In genomic region chr3:195893916-195894315, GRCh38 we compare ENCODE assay signal across 8 cellular contexts. TPM values are rescaled to one million over a fixed set of nuclear protein-coding genes. Genes with fewer than 3 reads are reported as not detected.
A peak's percentile ranks its signal among the peaks of the same experiment; 100 is the strongest.
DNase-seq lines count a peak whose midpoint lies in the region; ATAC-seq, FAIRE-seq and TF ChIP-seq lines count a peak whose summit lies in the region.

No MANE protein-coding gene starts in this region.

- no peak overlapping the region for H2BK15ac ChIP-seq in IMR-90 (ENCODE audit: low read depth, low read length)

- no peak overlapping the region for H3K18ac ChIP-seq in IMR-90 (ENCODE audit: low read depth, low read length)

- H3K27me3 Mint-ChIP-seq in CD4-positive, CD25-positive, alpha-beta regulatory T cell: no peaks in the 10 kb centered on the region
- H3K27me3 Mint-ChIP-seq in astrocyte (ENCODE audit: low read depth, unreplicated experiment): no peaks in the 10 kb centered on the region
- H3K27me3 Mint-ChIP-seq in naive thymus-derived CD4-positive, alpha-beta T cell: no peaks in the 10 kb centered on the region

- TF ChIP-seq RAD21 in IMR-90 (IDR thresholded peaks at IDR 0.05; ENCODE audit: low read length): no peak

- H4K8ac ChIP-seq in IMR-90 (ENCODE audit: low read depth in 2 of 2, low read length in 2 of 2): no peak overlapping the region

- H2BK5ac ChIP-seq in IMR-90 (ENCODE audit: low read depth, low read length, poor library complexity, severe bottlenecking): no peak overlapping the region

- H3K79me2 ChIP-seq in astrocyte (ENCODE audit: insufficient read depth, low read length): peaks cover 64% of the 10 kb centered on the region

- H3K9me3 Mint-ChIP-seq in CD4-positive, CD25-positive, alpha-beta regulatory T cell: no peaks in the 10 kb centered on the region
- H3K9me3 Mint-ChIP-seq in astrocyte (ENCODE audit: unreplicated experiment): no peaks in the 10 kb centered on the region
- no peaks in the 10 kb centered on the region for H3K9me3 Mint-ChIP-seq in naive thymus-derived CD4-positive, alpha-beta T cell

- H3K23ac ChIP-seq in IMR-90 (ENCODE audit: low read depth, low read length): no peak overlapping the region

- H3K4ac ChIP-seq in IMR-90 (ENCODE audit: low read depth, low read length): peak overlapping the region; percentile 37; the same call in 1 of the 2 replicates

- DNase-seq in CD4-positive, CD25-positive, alpha-beta regulatory T cell: no peak
- DNase-seq in IMR-90 (no peak), astrocyte (ENCODE audit: low read depth) (no peak), NCI-H2107 treated with DMSO at 0.1 percent for 48 hours (lab: John Stamatoyannopoulos, UW; ENCODE audit: unreplicated experiment) (no peak), small intestine (no peak)
- DNase-seq in naive thymus-derived CD4-positive, alpha-beta T cell: no peak
- DNase-seq in stimulated activated CD4-positive, alpha-beta T cell treated with anti-CD3 and anti-CD28 coated beads, Interleukin-4, amount 100 ng/mL, for 24 hours: no peak

- H3K9me1 ChIP-seq in IMR-90 (ENCODE audit: insufficient read depth, low read length): peaks cover 11% of the 10 kb centered on the region

- no peak overlapping the region for H2BK120ac ChIP-seq in IMR-90 (ENCODE audit: low read depth, low read length)

- H3K56ac ChIP-seq in IMR-90 (ENCODE audit: extremely low read depth, insufficient read depth, low read length): no peak overlapping the region

- ATAC-seq in CD4-positive, CD25-positive, alpha-beta regulatory T cell (ENCODE audit: low read depth in 2 of 2): no peak
- ATAC-seq in IMR-90 (ENCODE audit: low read depth) (no peak), GM18517 (IDR thresholded peaks at IDR 0.05; ENCODE audit: unreplicated experiment) (no peak)
- ATAC-seq in naive thymus-derived CD4-positive, alpha-beta T cell: no peak

- no peaks in the 10 kb centered on the region for H3K36me3 ChIP-seq in CD4-positive, CD25-positive, alpha-beta regulatory T cell (ENCODE audit: control insufficient read depth, insufficient read depth, low read length)
- H3K36me3 ChIP-seq in IMR-90 (ENCODE audit: control insufficient read depth, insufficient read depth, low read length): no peaks in the 10 kb centered on the region
- H3K36me3 ChIP-seq in astrocyte (ENCODE audit: insufficient read depth, low read length): no peaks in the 10 kb centered on the region
- peaks cover 0 to 14% (median 0%) of the 10 kb centered on the region in 3 experiments for H3K36me3 ChIP-seq in naive thymus-derived CD4-positive, alpha-beta T cell (ENCODE audit: control insufficient read depth in 2 of 3, insufficient read depth in 3 of 3, low read length in 3 of 3)
- no peaks in the 10 kb centered on the region for H3K36me3 ChIP-seq in small intestine (ENCODE audit: control insufficient read depth in 2 of 2, insufficient read depth in 2 of 2, low read length in 2 of 2)

- WGBS in IMR-90 (ENCODE audit: extremely low coverage in 2 of 2, insufficient read length in 1 of 2), 2 experiments: 94% methylated on average over 2 of the region's 4 CpGs; no CpG with 5 or more reads in 1 of the 2 experiments
- whole genome bisulfite sequencing in small intestine, 3 donors: 85 to 92% (median 87%) methylated on average over 4 of the region's 4 CpGs

- peaks cover 42% of the 10 kb centered on the region for H3K4me1 ChIP-seq in CD4-positive, CD25-positive, alpha-beta regulatory T cell (ENCODE audit: control insufficient read depth, insufficient read depth, low read length, poor library complexity, severe bottlenecking)
- H3K4me1 ChIP-seq in IMR-90 (ENCODE audit: control insufficient read depth, insufficient read depth, low read length): peaks cover 31% of the 10 kb centered on the region
- peaks cover 53% of the 10 kb centered on the region for H3K4me1 ChIP-seq in astrocyte (ENCODE audit: insufficient read depth, low read length)
- H3K4me1 ChIP-seq in naive thymus-derived CD4-positive, alpha-beta T cell (ENCODE audit: control insufficient read depth in 2 of 2, insufficient read depth in 2 of 2, low read length in 2 of 2): peaks cover 7 to 27% of the 10 kb centered on the region in 2 donors
- H3K4me1 ChIP-seq in small intestine (ENCODE audit: control insufficient read depth in 2 of 2, insufficient read depth in 1 of 2, low read depth in 1 of 2, low read length in 1 of 2): no peaks in the 10 kb centered on the region

- H2BK20ac ChIP-seq in IMR-90 (ENCODE audit: low read depth, low read length): no peak overlapping the region

- no peak overlapping the region for H4K91ac ChIP-seq in IMR-90 (ENCODE audit: insufficient read depth, low read depth, low read length)

- intact Hi-C loops in IMR-90 (cut with micrococcal nuclease): loop anchor here (1.0 kb wide), 2 partner anchors 31 to 35 kb away; no protein-coding TSS in a partner anchor
- intact Hi-C loops in naive thymus-derived CD4-positive, alpha-beta T cell (cut with micrococcal nuclease): loop anchor here (1.0 kb wide), 3 partner anchors 31 to 623 kb away; partner anchors contain the start of gene XXYLT1 (in 1 of the 2)

- dilution Hi-C loops in IMR-90 (cut with HindIII; ENCODE audit: low sequenced_read_pairs, unreplicated experiment): no loop called here

- BruUV-seq in IMR-90 (replicated peaks; lab: Mats Ljungman, UMichigan): no TSS peak

- H3K27me3 ChIP-seq in CD4-positive, CD25-positive, alpha-beta regulatory T cell (ENCODE audit: control insufficient read depth, insufficient read depth, low read length): no peaks in the 10 kb centered on the region
- H3K27me3 ChIP-seq in IMR-90 (ENCODE audit: control insufficient read depth, insufficient read depth, low read length): no peaks in the 10 kb centered on the region
- H3K27me3 ChIP-seq in astrocyte (ENCODE audit: insufficient read depth, low read length): no peaks in the 10 kb centered on the region
- no peaks in the 10 kb centered on the region for H3K27me3 ChIP-seq in naive thymus-derived CD4-positive, alpha-beta T cell (ENCODE audit: control insufficient read depth in 2 of 2, insufficient read depth in 2 of 2, low read length in 2 of 2)
- no peaks in the 10 kb centered on the region for H3K27me3 ChIP-seq in small intestine (ENCODE audit: control insufficient read depth in 2 of 2, insufficient read depth in 2 of 2, low read length in 2 of 2)

- H3K4me3 ChIP-seq in CD4-positive, CD25-positive, alpha-beta regulatory T cell (ENCODE audit: low read depth, low read length): no peak overlapping the region
- H3K4me3 ChIP-seq in IMR-90 (ENCODE audit: insufficient read depth, low read depth, low read length) (no peak overlapping the region), astrocyte (ENCODE audit: insufficient read depth, low read depth, low read length) (no peak overlapping the region), small intestine (ENCODE audit: low read depth in 1 of 2, low read length in 2 of 2) (no peak overlapping the region)
- H3K4me3 ChIP-seq in naive thymus-derived CD4-positive, alpha-beta T cell (ENCODE audit: low read length): no peak overlapping the region

- H3K9ac ChIP-seq in IMR-90 (ENCODE audit: low read depth, low read length): no peak overlapping the region
- no peak overlapping the region for H3K9ac ChIP-seq in astrocyte (ENCODE audit: low read length)

- no peak for TF ChIP-seq POLR2A in IMR-90 (IDR thresholded peaks at IDR 0.05; ENCODE audit: low read depth, low read length)

- H2AK5ac ChIP-seq in IMR-90 (ENCODE audit: low read depth, low read length): peak overlapping the region; percentile 77

- POLR2A ChIA-PET in IMR-90 (lab: Charles Lee; ENCODE audit: unreplicated experiment): no interaction called here
- POLR2A ChIA-PET in naive thymus-derived CD4-positive, alpha-beta T cell (lab: Charles Lee): interaction anchor here (0.6 to 13.5 kb wide), 7 partner anchors 9 to 1182 kb away, joined by 3 to 209 read pairs (median 3); partner anchors contain the start of gene TNK2

- peak overlapping the region; percentile 73 to 96 (median 94) for H3K4me3 Mint-ChIP-seq in CD4-positive, CD25-positive, alpha-beta regulatory T cell
- H3K4me3 Mint-ChIP-seq in astrocyte (ENCODE audit: unreplicated experiment): peak overlapping the region; percentile 93
- peak overlapping the region in 9 of 10 donors; percentile 18 to 96 (median 59) for H3K4me3 Mint-ChIP-seq in naive thymus-derived CD4-positive, alpha-beta T cell

- H4K20me1 ChIP-seq in IMR-90 (ENCODE audit: insufficient read depth, low read length) (peaks cover 9% of the 10 kb centered on the region; the same call in 1 of the 2 replicates), astrocyte (ENCODE audit: insufficient read depth, low read length) (peaks cover 20% of the 10 kb centered on the region)

- no peak overlapping the region for H3K4me2 ChIP-seq in IMR-90 (ENCODE audit: low read depth, low read length)
- H3K4me2 ChIP-seq in astrocyte (ENCODE audit: low read length): peak overlapping the region; percentile 100

- H3K27ac ChIP-seq in CD4-positive, CD25-positive, alpha-beta regulatory T cell (ENCODE audit: insufficient read depth, low read length, poor library complexity, severe bottlenecking): no peak overlapping the region
- H3K27ac ChIP-seq in IMR-90 (ENCODE audit: insufficient read depth, low read length) (no peak overlapping the region), astrocyte (ENCODE audit: low read depth, low read length) (no peak overlapping the region), small intestine (ENCODE audit: low read depth in 1 of 2, low read length in 1 of 2) (no peak overlapping the region)
- H3K27ac ChIP-seq in naive thymus-derived CD4-positive, alpha-beta T cell (ENCODE audit: low read depth, low read length): no peak overlapping the region

- CTCF ChIA-PET in IMR-90 (lab: Yijun Ruan, JAX): interaction anchor here (0.6 to 2.5 kb wide), 13 partner anchors 8 to 50 kb away, joined by 3 to 27 read pairs (median 6); partner anchors contain the start of gene TNK2
- CTCF ChIA-PET in naive thymus-derived CD4-positive, alpha-beta T cell (lab: Charles Lee): interaction anchor here (0.6 to 6.6 kb wide), 15 partner anchors 8 to 1652 kb away, joined by 3 to 74 read pairs (median 4); partner anchors contain the start of genes LSG1 and TNK2

- FAIRE-seq in astrocyte (lab: Jason Lieb, UNC): no peak
- no peak for FAIRE-seq in small intestine (lab: Jason Lieb, UNC)

- H3K27ac Mint-ChIP-seq in CD4-positive, CD25-positive, alpha-beta regulatory T cell: peak overlapping the region in 2 of 3 donors; percentile 67 to 95
- no peak overlapping the region for H3K27ac Mint-ChIP-seq in astrocyte (ENCODE audit: unreplicated experiment)
- H3K27ac Mint-ChIP-seq in naive thymus-derived CD4-positive, alpha-beta T cell: peak overlapping the region in 4 of 9 donors; percentile 62 to 95 (median 88)

- peaks cover 20 to 53% of the 10 kb centered on the region in 2 experiments; a peak in 3 of 4 replicates for H3K79me1 ChIP-seq in IMR-90 (ENCODE audit: low read depth in 1 of 2, low read length in 2 of 2)

- TF ChIP-seq CTCF in IMR-90 (conservative IDR thresholded peaks at IDR 0.05; ENCODE audit: low read depth, low read length) (no peak), astrocyte (IDR thresholded peaks at IDR 0.05; ENCODE audit: insufficient read depth, low read depth, low read length) (no peak)

- H2AFZ ChIP-seq in IMR-90 (replicated peaks; ENCODE audit: low read length, poor library complexity) (no peak overlapping the region), astrocyte (ENCODE audit: low read depth, low read length) (no peak overlapping the region)

- no peak overlapping the region for H2AK9ac ChIP-seq in IMR-90 (replicated peaks; ENCODE audit: low read depth, low read length, poor library complexity)

- no peak overlapping the region for H4K5ac ChIP-seq in IMR-90 (ENCODE audit: low read depth, low read length)

- no peak overlapping the region for H3K14ac ChIP-seq in IMR-90 (replicated peaks; ENCODE audit: low read depth, low read length)

- no peaks in the 10 kb centered on the region for H3K9me3 ChIP-seq in CD4-positive, CD25-positive, alpha-beta regulatory T cell (ENCODE audit: control insufficient read depth in 2 of 2, low read length in 2 of 2)
- H3K9me3 ChIP-seq in IMR-90 (ENCODE audit: control insufficient read depth, insufficient read depth, low read length): no peaks in the 10 kb centered on the region
- H3K9me3 ChIP-seq in astrocyte (ENCODE audit: insufficient read depth, low read depth, low read length): no peaks in the 10 kb centered on the region
- no peaks in the 10 kb centered on the region for H3K9me3 ChIP-seq in naive thymus-derived CD4-positive, alpha-beta T cell (ENCODE audit: control insufficient read depth in 2 of 3, low read length in 3 of 3)
- H3K9me3 ChIP-seq in small intestine (ENCODE audit: control insufficient read depth, low read depth): no peaks in the 10 kb centered on the region

- no peaks in the 10 kb centered on the region for H3K36me3 Mint-ChIP-seq in CD4-positive, CD25-positive, alpha-beta regulatory T cell
- H3K36me3 Mint-ChIP-seq in astrocyte (ENCODE audit: low read depth, unreplicated experiment): no peaks in the 10 kb centered on the region
- no peaks in the 10 kb centered on the region for H3K36me3 Mint-ChIP-seq in naive thymus-derived CD4-positive, alpha-beta T cell

- in situ Hi-C loops in IMR-90 (cut with MboI; ENCODE audit: low sequenced_read_pairs): no loop called here

- peaks cover 5 to 46% (median 31%) of the 10 kb centered on the region in 4 donors for H3K4me1 Mint-ChIP-seq in CD4-positive, CD25-positive, alpha-beta regulatory T cell
- peaks cover 46% of the 10 kb centered on the region for H3K4me1 Mint-ChIP-seq in astrocyte (ENCODE audit: low read depth, unreplicated experiment)
- peaks cover 38 to 56% (median 42%) of the 10 kb centered on the region in 7 donors for H3K4me1 Mint-ChIP-seq in naive thymus-derived CD4-positive, alpha-beta T cell

RNA-seq across cellular contexts. Expression of gene TNK2, which starts 14.4 kb away (rescaled TPM):
- 139 TPM for total RNA-seq in CD4-positive, CD25-positive, alpha-beta regulatory T cell
- polyA plus RNA-seq in CD4-positive, CD25-positive, alpha-beta regulatory T cell: 1 to 10 TPM in 3 of 4 donors, under 1 TPM in 1; 0.93 to 2.5 (median 1.7) TPM
- total RNA-seq in IMR-90 (2012; rRNA removed) (2.2 TPM in 2 replicates), astrocyte (37.1 and 39.1 TPM in 2 replicates)
- polyA plus RNA-seq in IMR-90 (2012; rRNA removed) (13.4 and 13.8 TPM in 2 replicates), small intestine (10 to 100 TPM in 2 of 3 donors, 1 to 10 TPM in 1; 6.7 to 17.8 (median 14.6) TPM)
- polyA plus RNA-seq in IMR-90 (2012; cell fraction: cytosol; rRNA removed): 10.2 and 10.5 TPM in 2 replicates
- 86.5 and 180 TPM in 2 replicates for polyA plus RNA-seq in IMR-90 (2012; cell fraction: nucleus; rRNA removed; ENCODE audit: low replicate concordance)
- 100 to 1,000 TPM; 128 to 196 (median 188) TPM for total RNA-seq in naive thymus-derived CD4-positive, alpha-beta T cell
- 1 to 10 TPM; 2.0 to 2.6 TPM for polyA plus RNA-seq in naive thymus-derived CD4-positive, alpha-beta T cell

Comparison
In these comparisons a context has a peak if more than half of its experiments do, and no peak if none do; other contexts are left out.
1. RNA of gene TNK2, which starts 14.4 kb away (total RNA-seq): 128 to 196 TPM in naive thymus-derived CD4-positive, alpha-beta T cell, 139 TPM in CD4-positive, CD25-positive, alpha-beta regulatory T cell (single experiment) and 37.1 to 39.1 TPM in astrocyte; 2.2 TPM in IMR-90; every median in the first group is over 10 times any median in the second.
2. Peak in every context shown above with its lines, with median percentiles within 50 percentile points of each other: H3K4me3 Mint-ChIP-seq.